16 cellular contexts compared by ENCODE assay signal in the genomic region with DNA sequence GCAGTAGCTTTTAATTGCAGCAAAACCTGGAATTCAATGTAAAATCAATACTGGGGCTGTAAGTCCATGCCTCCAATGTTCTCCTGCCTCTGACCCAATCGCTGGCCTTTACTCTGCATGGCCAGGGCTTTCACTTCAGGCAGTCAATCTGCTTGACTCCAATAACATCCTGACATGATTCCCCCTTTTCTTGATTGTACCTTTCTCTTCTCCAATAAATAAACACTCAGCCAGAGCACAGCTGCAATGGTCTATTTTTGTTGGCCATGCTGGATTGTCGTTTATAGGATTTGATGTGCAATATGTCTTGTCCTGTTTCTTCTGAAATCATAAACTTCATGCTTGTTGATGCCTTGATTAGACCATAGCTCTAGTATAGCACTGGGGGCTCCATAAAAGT.
A peak's percentile ranks its signal among the peaks of the same experiment; 100 is the strongest.
DNase-seq lines count a peak whose midpoint lies in the region; ATAC-seq and TF ChIP-seq lines count a peak whose summit lies in the region.
"Had no signal": no experiment of that assay in that cellular context is flagged by ENCODE, and none has a peak within 500 bp of the region (broad histone marks: within the 10 kb centered on the region; RNA-seq: fewer than 3 reads in every experiment).

No MANE protein-coding gene starts in this region.

- peaks cover 66% of the 10 kb centered on the region for H3K4me1 Mint-ChIP-seq in nephron
- H3K4me1 Mint-ChIP-seq: central memory CD8-positive, alpha-beta T cell had no signal

- no peak for TF ChIP-seq CTCF in Peyer's patch (IDR thresholded peaks at IDR 0.05)
- no peak for TF ChIP-seq CTCF in nephron (IDR thresholded peaks at IDR 0.05; ENCODE audit: unreplicated experiment in 3 of 3)
- no peak for TF ChIP-seq CTCF in transverse colon (IDR thresholded peaks at IDR 0.05)
- TF ChIP-seq CTCF in mucosa of descending colon (IDR thresholded peaks at IDR 0.05), result no peak

- H3K4me3 Mint-ChIP-seq in nephron, result peak overlapping the region in 2 of 3 experiments; percentile 1 to 64
- H3K4me3 Mint-ChIP-seq: central memory CD8-positive, alpha-beta T cell had no signal

- H3K4me1 ChIP-seq in Peyer's patch (no peaks in the 10 kb centered on the region), esophagus (ENCODE audit: control insufficient read depth in 2 of 2, insufficient read depth in 2 of 2, low read length in 1 of 2) (peaks cover 2% of the 10 kb centered on the region in 2 donors), transverse colon (peaks cover 0 to 32% (median 13%) of the 10 kb centered on the region in 4 donors), mucosa of descending colon (ENCODE audit: low read depth) (no peaks in the 10 kb centered on the region)

- H3K36me3 Mint-ChIP-seq in nephron (ENCODE audit: low read depth), result no peaks in the 10 kb centered on the region
- H3K36me3 Mint-ChIP-seq in activated naive CD4-positive, alpha-beta T cell treated with anti-CD3 and anti-CD28 coated beads, Interleukin-2, amount 50 U/mL, for 72 hours, result no peaks in the 10 kb centered on the region

- peak overlapping the region; percentile 22 to 99 (median 87) for H3K27ac Mint-ChIP-seq in nephron
- no peak overlapping the region for H3K27ac Mint-ChIP-seq in activated naive CD4-positive, alpha-beta T cell treated with anti-CD3 and anti-CD28 coated beads, Interleukin-2, amount 50 U/mL, for 72 hours

- no peaks in the 10 kb centered on the region for H3K36me3 ChIP-seq in Peyer's patch
- no peaks in the 10 kb centered on the region for H3K36me3 ChIP-seq in esophagus (ENCODE audit: control insufficient read depth in 2 of 2, insufficient read depth in 2 of 2, low read length in 1 of 2)
- H3K36me3 ChIP-seq in transverse colon, result no peaks in the 10 kb centered on the region
- H3K36me3 ChIP-seq in mucosa of descending colon (ENCODE audit: low read depth), result no peaks in the 10 kb centered on the region

- H3K4me3 ChIP-seq in Peyer's patch, result no peak overlapping the region
- no peak overlapping the region for H3K4me3 ChIP-seq in esophagus (ENCODE audit: low read depth in 1 of 2, low read length in 2 of 2)
- H3K4me3 ChIP-seq in transverse colon, result no peak overlapping the region
- H3K4me3 ChIP-seq in mucosa of descending colon, result no peak overlapping the region
- H3K4me3 ChIP-seq: PC-9 had no signal

- in situ Hi-C loops in transverse colon (cut with MboI; ENCODE audit: low pct_ligation_motif_present in 1 of 4, low pct_unique_long_range_greater_than_20kb in 1 of 4, low sequenced_read_pairs in 3 of 4), result loop anchor here in 3 of 4 donors (10.0 kb wide), 1 partner anchor 98 kb away; a partner anchor contains a TSS

- no peaks in the 10 kb centered on the region for H3K27me3 ChIP-seq in Peyer's patch
- no peaks in the 10 kb centered on the region for H3K27me3 ChIP-seq in esophagus (ENCODE audit: control insufficient read depth in 1 of 2, insufficient read depth in 2 of 2, low read length in 2 of 2)
- no peaks in the 10 kb centered on the region for H3K27me3 ChIP-seq in transverse colon

- 50 to 64% methylated on average over 2 of the region's 2 CpGs for WGBS in esophagus, 2 donors
- 38 to 60% methylated on average over 1 to 2 of the region's 2 CpGs for WGBS in transverse colon (ENCODE audit: low coverage in 1 of 2), 2 donors

- H3K27ac ChIP-seq in Peyer's patch (peak overlapping the region in 3 of 4 donors; percentile 4 to 77 (median 13)), esophagus (ENCODE audit: low read depth in 2 of 2, low read length in 1 of 2) (peak overlapping the region; percentile 30 to 65), transverse colon (peak overlapping the region; percentile 75 to 86 (median 79))
- H3K27ac ChIP-seq: PC-9 had no signal

- no peak for TF ChIP-seq POLR2A in Peyer's patch (IDR thresholded peaks at IDR 0.05)
- TF ChIP-seq POLR2A in transverse colon (IDR thresholded peaks at IDR 0.05), result no peak

- no peaks in the 10 kb centered on the region for H3K27me3 Mint-ChIP-seq in nephron (ENCODE audit: low read depth)

- no peaks in the 10 kb centered on the region for H3K9me3 Mint-ChIP-seq in nephron
- H3K9me3 Mint-ChIP-seq in activated naive CD4-positive, alpha-beta T cell treated with anti-CD3 and anti-CD28 coated beads, Interleukin-2, amount 50 U/mL, for 72 hours, result no peaks in the 10 kb centered on the region
- H3K9me3 Mint-ChIP-seq: central memory CD8-positive, alpha-beta T cell had no signal

- DNase-seq in Peyer's patch (no peak), transverse colon (no peak), mucosa of descending colon (no peak), dermis blood vessel endothelial cell (no peak)
- DNase-seq in activated naive CD4-positive, alpha-beta T cell treated with anti-CD3 and anti-CD28 coated beads, Interleukin-2, amount 50 U/mL, for 72 hours (ENCODE audit: low spot score in 2 of 2), result no peak
- DNase-seq: activated CD4-positive, alpha-beta T cell treated with anti-CD3 and anti-CD28 coated beads, Interleukin-2, amount 50 U/mL, for 48 hours; activated effector memory CD4-positive, alpha-beta T cell treated with Interleukin-2 at 50 U/mL for 16 hours; DMS53; MV-4-11; NCI-H2227 treated with DMSO at 0.1 percent for 48 hours; occipital lobe; T-helper 2 cell had no signal

- no peaks in the 10 kb centered on the region for H3K9me3 ChIP-seq in Peyer's patch
- H3K9me3 ChIP-seq in esophagus (ENCODE audit: control insufficient read depth in 2 of 2, insufficient read depth in 1 of 2, low read depth in 1 of 2, low read length in 1 of 2), result no peaks in the 10 kb centered on the region
- no peaks in the 10 kb centered on the region for H3K9me3 ChIP-seq in transverse colon
- H3K9me3 ChIP-seq in mucosa of descending colon, result no peaks in the 10 kb centered on the region

- no peak for ATAC-seq in activated naive CD4-positive, alpha-beta T cell treated with anti-CD3 and anti-CD28 coated beads, Interleukin-2, amount 50 U/mL, for 72 hours
- ATAC-seq in mucosa of descending colon, result no peak

- no peak for TF ChIP-seq EP300 in transverse colon (IDR thresholded peaks at IDR 0.05; ENCODE audit: low read depth)

- intact Hi-C loops in transverse colon (cut with DNase I; ENCODE audit: low total_unique reads), result loop anchor here (1.0 to 5.0 kb wide), 2 partner anchors 98 to 360 kb away; a partner anchor contains a TSS
- intact Hi-C loops in mucosa of descending colon (cut with DNase I, micrococcal nuclease), result loop anchor here (2.0 to 10.0 kb wide), 2 partner anchors 98 kb away; a partner anchor contains a TSS

Comparison
In these comparisons a context has a peak if more than half of its experiments do, and no peak if none do; other contexts are left out.
1. H3K27ac ChIP-seq: peak in every context shown above with its lines; median percentile 79 in transverse colon; 48 in esophagus; 13 in Peyer's patch.
2. H3K27ac Mint-ChIP-seq: peak in nephron (3 of 3); none in activated naive CD4-positive, alpha-beta T cell treated with anti-CD3 and anti-CD28 coated beads, Interleukin-2, amount 50 U/mL, for 72 hours (0 of 2).